Comparison of ENCODE assay signal across 9 cellular contexts in genomic region chr3:116059421-116060096, GRCh38.
DNase-seq lines count a peak whose midpoint lies in the region; ATAC-seq, FAIRE-seq and TF ChIP-seq lines count a peak whose summit lies in the region.
"Had no signal": no experiment of that assay in that cellular context is flagged by ENCODE, and none has a peak within 500 bp of the region (broad histone marks: within the 10 kb centered on the region; RNA-seq: fewer than 3 reads in every experiment).

No MANE protein-coding gene starts in this region.

- TF ChIP-seq CTCF in fibroblast of the aortic adventitia (IDR thresholded peaks at IDR 0.05; ENCODE audit: insufficient read depth, low read length): no peak
- TF ChIP-seq CTCF in upper lobe of right lung (IDR thresholded peaks at IDR 0.05): no peak
- no peak for TF ChIP-seq CTCF in prostate gland (IDR thresholded peaks at IDR 0.05)

- no peak overlapping the region for H3K27ac ChIP-seq in upper lobe of right lung
- H3K27ac ChIP-seq in prostate gland: no peak overlapping the region
- H3K27ac ChIP-seq: C4-2B had no signal

- FAIRE-seq in RCC 7860 (lab: Jason Lieb, UNC): peak; percentile 99

- H3K27me3 ChIP-seq in upper lobe of right lung (no peaks in the 10 kb centered on the region), prostate gland (replicated peaks; ENCODE audit: insufficient read depth) (no peaks in the 10 kb centered on the region)

- no peak overlapping the region for H3K4me3 ChIP-seq in fibroblast of the aortic adventitia (ENCODE audit: low read depth, low read length)
- no peak overlapping the region for H3K4me3 ChIP-seq in upper lobe of right lung
- no peak overlapping the region for H3K4me3 ChIP-seq in prostate gland

- DNase-seq in SHP77 (lab: John Stamatoyannopoulos, UW) (peak; percentile 5 to 6), SHP77 treated with DMSO at 0.1 percent for 48 hours (lab: John Stamatoyannopoulos, UW) (no peak), RCC 7860 (ENCODE audit: low spot score) (peak; percentile 97), fibroblast of the aortic adventitia (ENCODE audit: low read depth) (peak; percentile 77), upper lobe of right lung (no peak), NCI-H2227 (lab: John Stamatoyannopoulos, UW; ENCODE audit: unreplicated experiment) (no peak), MV-4-11 (lab: John Stamatoyannopoulos, UW) (no peak), prostate gland (ENCODE audit: low spot score) (no peak)

- ATAC-seq in upper lobe of right lung: peak; percentile 47

- no peaks in the 10 kb centered on the region for H3K9me3 ChIP-seq in upper lobe of right lung
- H3K9me3 ChIP-seq in prostate gland: no peaks in the 10 kb centered on the region

- H3K4me1 ChIP-seq in upper lobe of right lung: no peaks in the 10 kb centered on the region
- H3K4me1 ChIP-seq in prostate gland (replicated peaks): no peaks in the 10 kb centered on the region

- no peak for TF ChIP-seq POLR2A in prostate gland (IDR thresholded peaks at IDR 0.05)

- intact Hi-C loops in upper lobe of right lung (cut with DNase I) (no loop called here), prostate gland (cut with DNase I) (no loop called here)

- no peaks in the 10 kb centered on the region for H3K36me3 ChIP-seq in upper lobe of right lung
- no peaks in the 10 kb centered on the region for H3K36me3 ChIP-seq in prostate gland

- WGBS in prostate gland: 73% methylated on average over 2 of the region's 2 CpGs

Comparison
In these comparisons a context has a peak if more than half of its experiments do, and no peak if none do; other contexts are left out.
1. DNase-seq: peak in SHP77 (2 of 2), RCC 7860 (single experiment) and fibroblast of the aortic adventitia (single experiment); none in SHP77 treated with DMSO at 0.1 percent for 48 hours (single experiment), upper lobe of right lung (single experiment), NCI-H2227 (single experiment), MV-4-11 (single experiment) and prostate gland (single experiment).